33 cellular contexts compared by ENCODE assay signal in genomic region chr10:83536426-83536825, GRCh38.
"Had no signal": no experiment of that assay in that cellular context is flagged by ENCODE, and none has a peak within 500 bp of the region (broad histone marks: within the 10 kb centered on the region; RNA-seq: fewer than 3 reads in every experiment).

No MANE protein-coding gene starts in this region.

- H3K36me3 Mint-ChIP-seq: activated naive CD8-positive, alpha-beta T cell treated with anti-CD3 and anti-CD28 coated beads for 36 hours; naive B cell; stimulated activated naive B cell treated with anti-CD40 and anti-IgM and Interleukin-4, amounts not matched to agents 10 μg/mL and 1 μg/mL and 100 μg/mL, for 72 hours had no signal

- H2AFZ ChIP-seq: hepatocyte had no signal

- H3K36me3 ChIP-seq: neutrophil, sigmoid colon, stomach, suprapubic skin, tibial artery, WERI-Rb-1 had no signal

- H3K4me3 ChIP-seq: hepatocyte, sigmoid colon, stomach, suprapubic skin, tibial artery had no signal

- H3K4me1 ChIP-seq: stomach had no signal

- H3K27me3 ChIP-seq: hepatocyte, neutrophil, sigmoid colon, stomach, suprapubic skin, tibial artery had no signal

- H3K27ac Mint-ChIP-seq: activated naive CD4-positive, alpha-beta T cell treated with anti-CD3 and anti-CD28 coated beads for 36 hours; activated naive CD8-positive, alpha-beta T cell treated with anti-CD3 and anti-CD28 coated beads for 36 hours; dendritic cell treated with granulocyte-macrophage colony-stimulating factor and Interleukin-4, amounts not matched to agents 40 ng/mL and 50 ng/mL, for 4 days; endodermal cell; mesothelial cell of epicardium; naive B cell; nephron progenitor cell; progenitor cell of endocrine pancreas; stimulated activated naive B cell treated with anti-CD40 and anti-IgM and Interleukin-4, amounts not matched to agents 10 μg/mL and 1 μg/mL and 100 μg/mL, for 72 hours; T-helper 17 cell had no signal

- H3K79me2 ChIP-seq: hepatocyte had no signal

- H3K4me1 Mint-ChIP-seq: activated naive CD8-positive, alpha-beta T cell treated with anti-CD3 and anti-CD28 coated beads for 36 hours; central memory CD8-positive, alpha-beta T cell; naive B cell; stimulated activated naive B cell treated with anti-CD40 and anti-IgM and Interleukin-4, amounts not matched to agents 10 μg/mL and 1 μg/mL and 100 μg/mL, for 72 hours; T-helper 17 cell had no signal

- H3K9me3 Mint-ChIP-seq: dendritic cell treated with granulocyte-macrophage colony-stimulating factor and Interleukin-4, amounts not matched to agents 40 ng/mL and 50 ng/mL, for 4 days; endodermal cell; nephron progenitor cell had no signal

- H3K4me2 ChIP-seq: hepatocyte had no signal

- H3K27ac ChIP-seq: hepatocyte, neutrophil, sigmoid colon, stomach, suprapubic skin, tibial artery, WERI-Rb-1 had no signal

- H3K27me3 Mint-ChIP-seq: activated naive CD8-positive, alpha-beta T cell treated with anti-CD3 and anti-CD28 coated beads for 36 hours; central memory CD8-positive, alpha-beta T cell; dendritic cell treated with granulocyte-macrophage colony-stimulating factor and Interleukin-4, amounts not matched to agents 40 ng/mL and 50 ng/mL, for 4 days; naive B cell; progenitor cell of endocrine pancreas; stimulated activated naive B cell treated with anti-CD40 and anti-IgM and Interleukin-4, amounts not matched to agents 10 μg/mL and 1 μg/mL and 100 μg/mL, for 72 hours; T-helper 17 cell had no signal

- H3K9me3 ChIP-seq: neutrophil, sigmoid colon, stomach, suprapubic skin, tibial artery had no signal

- H3K4me3 Mint-ChIP-seq: activated naive CD4-positive, alpha-beta T cell treated with anti-CD3 and anti-CD28 coated beads for 36 hours; activated naive CD8-positive, alpha-beta T cell treated with anti-CD3 and anti-CD28 coated beads for 36 hours; central memory CD8-positive, alpha-beta T cell; dendritic cell treated with granulocyte-macrophage colony-stimulating factor and Interleukin-4, amounts not matched to agents 40 ng/mL and 50 ng/mL, for 4 days; endodermal cell; mesothelial cell of epicardium; naive B cell; nephron progenitor cell; stimulated activated naive B cell treated with anti-CD40 and anti-IgM and Interleukin-4, amounts not matched to agents 10 μg/mL and 1 μg/mL and 100 μg/mL, for 72 hours; T-helper 17 cell had no signal

- DNase-seq: activated CD4-positive, alpha-beta T cell treated with anti-CD3 and anti-CD28 coated beads for 48 hours; activated CD4-positive, alpha-beta T cell treated with anti-CD3 and anti-CD28 coated beads, Interleukin-2, amount 50 U/mL, for 48 hours; activated CD8-positive, alpha-beta memory T cell treated with anti-CD3 and anti-CD28 coated beads for 24 hours; activated effector memory CD4-positive, alpha-beta T cell treated with anti-CD3 and anti-CD28 coated beads, Interleukin-2, amount 50 U/mL, for 16 hours; activated naive CD4-positive, alpha-beta T cell treated with anti-CD3 and anti-CD28 coated beads for 36 hours; activated naive CD8-positive, alpha-beta T cell treated with anti-CD3 and anti-CD28 coated beads for 36 hours; amniotic stem cell; endodermal cell; foreskin melanocyte; glutamatergic neuron; left cardiac atrium; left ventricle myocardium superior; mammary epithelial cell; naive B cell; nephron progenitor cell; sigmoid colon; stimulated activated CD4-positive, alpha-beta T cell treated with anti-CD3 and anti-CD28 coated beads, Interleukin-15, amount 100 ng/mL, for 24 hours; stimulated activated CD4-positive, alpha-beta T cell treated with anti-CD3 and anti-CD28 coated beads, Interleukin-2, amount 100 ng/mL, for 24 hours; stimulated activated naive B cell treated with anti-CD40 and anti-IgM and Interleukin-4, amounts not matched to agents 10 μg/mL and 1 μg/mL and 100 μg/mL, for 72 hours; stomach; T-helper 17 cell; T1000; tibial artery; WERI-Rb-1 had no signal

- ATAC-seq: activated CD4-positive, CD25-positive, alpha-beta regulatory T cell treated with anti-CD3 and anti-CD28 coated beads, Interleukin-2, amount 50 U/mL, for 24 hours; esophagus mucosa; left ventricle myocardium superior; stimulated activated naive B cell treated with anti-CD40 and anti-IgM and Interleukin-4, amounts not matched to agents 10 μg/mL and 1 μg/mL and 100 μg/mL, for 72 hours; T-helper 17 cell had no signal
